In the genomic region with DNA sequence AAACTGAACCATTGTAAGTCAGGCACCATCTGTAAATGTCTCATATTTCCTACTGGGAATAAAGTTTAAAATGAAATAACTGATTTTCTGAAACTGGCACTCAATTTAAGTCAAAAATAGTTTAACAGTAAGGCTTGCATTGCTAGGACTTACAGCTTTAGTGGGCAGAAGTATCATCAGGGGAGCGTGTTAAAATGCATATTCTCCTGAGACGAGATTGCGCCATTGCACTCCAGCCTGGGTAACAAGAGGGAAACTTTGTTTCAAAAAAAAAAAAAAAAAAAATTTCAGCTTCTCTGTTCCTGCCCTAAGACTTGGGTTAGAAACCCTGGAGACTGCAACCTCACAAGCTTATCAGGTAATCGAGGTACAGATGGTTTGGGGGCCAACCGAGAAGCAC, we compare ENCODE assay signal across 34 cellular contexts.
"Had no signal": no experiment of that assay in that cellular context is flagged by ENCODE, and none has a peak within 500 bp of the region (broad histone marks: within the 10 kb centered on the region; RNA-seq: fewer than 3 reads in every experiment).

No MANE protein-coding gene starts in this region.

- H3K27me3 Mint-ChIP-seq: activated CD4-positive, alpha-beta memory T cell treated with anti-CD3 and anti-CD28 coated beads, Interleukin-2, amount 10 ng/mL, durations not matched to agents 7 days and 5 days; activated CD4-positive, alpha-beta T cell treated with anti-CD3 and anti-CD28 coated beads, Interleukin-2, amount 10 ng/mL, durations not matched to agents 7 days and 5 days; activated naive CD4-positive, alpha-beta T cell treated with anti-CD3 and anti-CD28 coated beads, Interleukin-2, amount 10 ng/mL, durations not matched to agents 7 days and 5 days; activated naive CD8-positive, alpha-beta T cell treated with anti-CD3 and anti-CD28 coated beads, Interleukin-2, amount 10 ng/mL, durations not matched to agents 7 days and 5 days; central memory CD8-positive, alpha-beta T cell; dendritic cell treated with granulocyte-macrophage colony-stimulating factor and Interleukin-4, amounts not matched to agents 40 ng/mL and 50 ng/mL, for 4 days; effector memory CD8-positive, alpha-beta T cell had no signal

- H3K27me3 ChIP-seq: ascending aorta, breast epithelium, cardiac muscle cell, esophagus muscularis mucosa had no signal

- H3K4me1 ChIP-seq: ascending aorta, breast epithelium, esophagus muscularis mucosa had no signal

- FAIRE-seq: frontal cortex, TTC549 had no signal

- H3K27ac ChIP-seq: ascending aorta, breast epithelium, cardiac muscle cell, coronary artery, esophagus muscularis mucosa, VCaP had no signal

- ATAC-seq: activated naive CD4-positive, alpha-beta T cell treated with anti-CD3 and anti-CD28 coated beads, Interleukin-2, amount 50 U/mL, for 72 hours; activated T-cell treated with anti-CD3 and anti-CD28 coated beads, Interleukin-2, amount 50 U/mL, for 4 hours; effector memory CD8-positive, alpha-beta T cell; WTC11 had no signal

- DNase-seq: activated CD4-positive, alpha-beta memory T cell treated with anti-CD3 and anti-CD28 coated beads, Interleukin-2, amount 10 ng/mL, durations not matched to agents 7 days and 5 days; activated CD4-positive, alpha-beta T cell treated with anti-CD3 and anti-CD28 coated beads for 1 hour; activated CD4-positive, alpha-beta T cell treated with anti-CD3 and anti-CD28 coated beads for 4 hours; activated CD4-positive, alpha-beta T cell treated with anti-CD3 and anti-CD28 coated beads, Interleukin-2, amount 10 ng/mL, durations not matched to agents 7 days and 5 days; activated CD4-positive, alpha-beta T cell treated with anti-CD3 and anti-CD28 coated beads, Interleukin-2, amount 50 U/mL, for 4 hours; activated CD8-positive, alpha-beta memory T cell treated with anti-CD3 and anti-CD28 coated beads, Interleukin-2, amount 50 U/mL, for 48 hours; activated gamma-delta T cell; activated naive CD4-positive, alpha-beta T cell; activated naive CD4-positive, alpha-beta T cell treated with anti-CD3 and anti-CD28 coated beads, Interleukin-2, amount 10 ng/mL, durations not matched to agents 7 days and 5 days; activated naive CD8-positive, alpha-beta T cell treated with anti-CD3 and anti-CD28 coated beads, Interleukin-2, amount 10 ng/mL, durations not matched to agents 7 days and 5 days; activated T-cell treated with anti-CD3 and anti-CD28 coated beads for 4 hours; activated T-cell treated with anti-CD3 and anti-CD28 coated beads, Interleukin-2, amount 50 U/mL, for 4 hours; effector CD4-positive, alpha-beta T cell; effector memory CD8-positive, alpha-beta T cell; erythroblast; foreskin fibroblast; head of caudate nucleus; hippocampal formation; T-helper 2 cell had no signal

- H3K4me3 ChIP-seq: ascending aorta, breast epithelium, cardiac muscle cell, coronary artery, esophagus muscularis mucosa had no signal

- H3K9me3 ChIP-seq: ascending aorta, breast epithelium, esophagus muscularis mucosa had no signal

- H3K4me1 Mint-ChIP-seq: activated CD4-positive, alpha-beta memory T cell treated with anti-CD3 and anti-CD28 coated beads, Interleukin-2, amount 10 ng/mL, durations not matched to agents 7 days and 5 days; activated CD4-positive, alpha-beta T cell treated with anti-CD3 and anti-CD28 coated beads, Interleukin-2, amount 10 ng/mL, durations not matched to agents 7 days and 5 days; activated naive CD4-positive, alpha-beta T cell treated with anti-CD3 and anti-CD28 coated beads, Interleukin-2, amount 10 ng/mL, durations not matched to agents 7 days and 5 days; activated naive CD8-positive, alpha-beta T cell treated with anti-CD3 and anti-CD28 coated beads, Interleukin-2, amount 10 ng/mL, durations not matched to agents 7 days and 5 days; brain; central memory CD8-positive, alpha-beta T cell; WTC11 had no signal

- H3K27ac Mint-ChIP-seq: activated CD4-positive, alpha-beta memory T cell treated with anti-CD3 and anti-CD28 coated beads, Interleukin-2, amount 10 ng/mL, durations not matched to agents 7 days and 5 days; activated CD4-positive, alpha-beta T cell treated with anti-CD3 and anti-CD28 coated beads, Interleukin-2, amount 10 ng/mL, durations not matched to agents 7 days and 5 days; activated naive CD4-positive, alpha-beta T cell treated with anti-CD3 and anti-CD28 coated beads, Interleukin-2, amount 10 ng/mL, durations not matched to agents 7 days and 5 days; activated naive CD8-positive, alpha-beta T cell treated with anti-CD3 and anti-CD28 coated beads, Interleukin-2, amount 10 ng/mL, durations not matched to agents 7 days and 5 days; activated T-helper 1 cell treated with anti-CD3 and anti-CD28 coated beads, Interleukin-12 subunit alpha, Interleukin-12 subunit beta, Interleukin-2, Interleukin-4 antibody, amounts not matched to agents 30 ng/mL and 10 ng/mL and 1 ng/mL, durations not matched to agents 14 hours and 24 hours and 36 hours; activated T-helper 2 cell treated with anti-CD3 and anti-CD28 coated beads, Interferon-gamma antibody, Interleukin-2, Interleukin-4, amounts not matched to agents 10 μg/mL and 5 μg/mL and 100 μg/mL, durations not matched to agents 14 hours and 24 hours and 36 hours; dendritic cell treated with granulocyte-macrophage colony-stimulating factor and Interleukin-4, amounts not matched to agents 40 ng/mL and 50 ng/mL, for 4 days; effector memory CD8-positive, alpha-beta T cell had no signal

- H3K36me3 ChIP-seq: breast epithelium had no signal

- H3K4me3 Mint-ChIP-seq: activated CD4-positive, alpha-beta memory T cell treated with anti-CD3 and anti-CD28 coated beads, Interleukin-2, amount 10 ng/mL, durations not matched to agents 7 days and 5 days; activated CD4-positive, alpha-beta T cell treated with anti-CD3 and anti-CD28 coated beads, Interleukin-2, amount 10 ng/mL, durations not matched to agents 7 days and 5 days; activated naive CD4-positive, alpha-beta T cell treated with anti-CD3 and anti-CD28 coated beads, Interleukin-2, amount 10 ng/mL, durations not matched to agents 7 days and 5 days; activated naive CD8-positive, alpha-beta T cell treated with anti-CD3 and anti-CD28 coated beads, Interleukin-2, amount 10 ng/mL, durations not matched to agents 7 days and 5 days; activated T-cell treated with anti-CD3 and anti-CD28 coated beads, Interleukin-2, amount 50 U/mL, for 4 hours; activated T-helper 1 cell treated with anti-CD3 and anti-CD28 coated beads, Interleukin-12 subunit alpha, Interleukin-12 subunit beta, Interleukin-2, Interleukin-4 antibody, amounts not matched to agents 30 ng/mL and 10 ng/mL and 1 ng/mL, durations not matched to agents 14 hours and 24 hours and 36 hours; brain; central memory CD8-positive, alpha-beta T cell; dendritic cell treated with granulocyte-macrophage colony-stimulating factor and Interleukin-4, amounts not matched to agents 40 ng/mL and 50 ng/mL, for 4 days; effector memory CD8-positive, alpha-beta T cell; WTC11 had no signal

- H3K9me3 Mint-ChIP-seq: activated CD4-positive, alpha-beta memory T cell treated with anti-CD3 and anti-CD28 coated beads, Interleukin-2, amount 10 ng/mL, durations not matched to agents 7 days and 5 days; activated CD4-positive, alpha-beta T cell treated with anti-CD3 and anti-CD28 coated beads, Interleukin-2, amount 10 ng/mL, durations not matched to agents 7 days and 5 days; activated naive CD4-positive, alpha-beta T cell treated with anti-CD3 and anti-CD28 coated beads, Interleukin-2, amount 10 ng/mL, durations not matched to agents 7 days and 5 days; activated naive CD4-positive, alpha-beta T cell treated with anti-CD3 and anti-CD28 coated beads, Interleukin-2, amount 50 U/mL, for 72 hours; activated naive CD8-positive, alpha-beta T cell treated with anti-CD3 and anti-CD28 coated beads, Interleukin-2, amount 10 ng/mL, durations not matched to agents 7 days and 5 days; activated T-cell treated with anti-CD3 and anti-CD28 coated beads, Interleukin-2, amount 50 U/mL, for 4 hours; activated T-helper 1 cell treated with anti-CD3 and anti-CD28 coated beads, Interleukin-12 subunit alpha, Interleukin-12 subunit beta, Interleukin-2, Interleukin-4 antibody, amounts not matched to agents 30 ng/mL and 10 ng/mL and 1 ng/mL, durations not matched to agents 14 hours and 24 hours and 36 hours; activated T-helper 2 cell treated with anti-CD3 and anti-CD28 coated beads, Interferon-gamma antibody, Interleukin-2, Interleukin-4, amounts not matched to agents 10 μg/mL and 5 μg/mL and 100 μg/mL, durations not matched to agents 14 hours and 24 hours and 36 hours; brain; central memory CD8-positive, alpha-beta T cell; dendritic cell treated with granulocyte-macrophage colony-stimulating factor and Interleukin-4, amounts not matched to agents 40 ng/mL and 50 ng/mL, for 4 days; effector memory CD8-positive, alpha-beta T cell; WTC11 had no signal
